34 cellular contexts compared by ENCODE assay signal in the genomic region with DNA sequence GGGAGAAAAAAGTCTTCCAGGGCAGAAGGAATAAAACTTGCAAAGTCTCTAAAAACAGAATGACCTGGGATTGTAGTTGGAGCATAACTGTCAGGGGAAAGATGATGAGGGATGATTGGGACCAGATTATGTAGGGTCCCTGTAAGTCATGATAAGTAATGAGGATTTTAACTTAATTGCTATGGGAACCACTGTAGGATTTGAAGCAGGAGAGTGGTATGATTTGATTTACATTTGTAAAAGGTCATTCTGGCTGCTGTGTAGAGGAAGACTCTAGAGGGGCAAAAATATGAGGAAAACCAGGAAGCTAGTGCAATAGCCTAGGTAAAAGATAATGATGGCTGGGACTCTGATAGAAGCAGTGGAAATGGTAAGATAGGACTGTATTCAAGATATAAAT.
DNase-seq lines count a peak whose midpoint lies in the region; ATAC-seq, FAIRE-seq and TF ChIP-seq lines count a peak whose summit lies in the region.
"Had no signal": no experiment of that assay in that cellular context is flagged by ENCODE, and none has a peak within 500 bp of the region (broad histone marks: within the 10 kb centered on the region; RNA-seq: fewer than 3 reads in every experiment).

No MANE protein-coding gene starts in this region.

- peak; percentile 11 for DNase-seq in NCI-H82 (lab: John Stamatoyannopoulos, UW)
- DNase-seq in NCI-H82 treated with DMSO at 0.1 percent for 48 hours (lab: John Stamatoyannopoulos, UW; ENCODE audit: unreplicated experiment): no peak
- no peak for DNase-seq in SK-N-SH
- no peak for DNase-seq in D721Med (ENCODE audit: insufficient read length, low spot score)
- peak; percentile 95 for DNase-seq in SK-N-DZ (ENCODE audit: low spot score)
- DNase-seq in MV-4-11 (lab: John Stamatoyannopoulos, UW): no peak
- DNase-seq in HT-29 (ENCODE audit: low spot score): no peak
- DNase-seq: 8988T; ACHN; AML-193; BE2C; C1 segment of cervical spinal cord; Caco-2; Calu3; CD4-positive, alpha-beta memory T cell; CD4-positive, alpha-beta T cell; CD4-positive, CD25-positive, alpha-beta regulatory T cell; CD8-positive, alpha-beta memory T cell; CD8-positive, alpha-beta T cell; COR-L47; DMS 273 treated with DMSO at 0.1 percent for 48 hours; DMS153; DMS53; DMS79; DMS79 treated with DMSO at 0.1 percent for 48 hours; DND-41; EL had no signal

- H3K4me2 ChIP-seq in SK-N-SH: no peak overlapping the region
- H3K4me2 ChIP-seq: A549; BLaER1; BLaER1 treated with 17β-estradiol and CSF1 and Interleukin-3, amounts not matched to agents 10 nM and 100 nM had no signal

- H3K36me3 ChIP-seq in SK-N-SH (replicated peaks in 1 of 2; ENCODE audit: control insufficient read depth in 1 of 2, insufficient read depth in 2 of 2, low read length in 1 of 2): no peaks in the 10 kb centered on the region
- H3K36me3 ChIP-seq: BE2C; BLaER1; BLaER1 treated with 17β-estradiol and CSF1 and Interleukin-3, amounts not matched to agents 10 nM and 100 nM had no signal

- peak; percentile 46 for FAIRE-seq in D721Med (lab: Jason Lieb, UNC)
- FAIRE-seq: A204.1, A549 had no signal

- no peak for TF ChIP-seq RAD21 in SK-N-SH (IDR thresholded peaks at IDR 0.05; ENCODE audit: low read length)

- no peak for TF ChIP-seq EP300 in SK-N-SH (IDR thresholded peaks at IDR 0.05; ENCODE audit: borderline replicate concordance in 1 of 2, low read depth in 1 of 2, low read length in 1 of 2)

- H3F3A ChIP-seq in SK-N-SH (replicated peaks; ENCODE audit: insufficient read depth): no peaks in the 10 kb centered on the region

- no peak for ATAC-seq in SK-N-SH treated with all-trans-retinoic acid at 6 μM for 48 hours
- ATAC-seq: A549; CD8-positive, alpha-beta T cell had no signal

- H3K4me1 ChIP-seq in SK-N-SH (ENCODE audit: control insufficient read depth in 1 of 2, insufficient read depth in 2 of 2, low read depth in 1 of 2, low read length in 1 of 2): peaks cover 0 to 6% of the 10 kb centered on the region in 2 experiments; a peak in 2 of 4 replicates
- H3K4me1 ChIP-seq: A549; BLaER1; BLaER1 treated with 17β-estradiol and CSF1 and Interleukin-3, amounts not matched to agents 10 nM and 100 nM had no signal

- CTCF ChIA-PET in SK-N-SH (lab: Yijun Ruan, JAX): interaction anchor here (1.0 to 1.3 kb wide), 3 partner anchors 13 to 83 kb away, joined by 3 to 4 read pairs (median 3); no protein-coding TSS in a partner anchor

- no peaks in the 10 kb centered on the region for H3K27me3 ChIP-seq in SK-N-SH (ENCODE audit: insufficient read depth)
- H3K27me3 ChIP-seq: BE2C; BLaER1; BLaER1 treated with 17β-estradiol and CSF1 and Interleukin-3, amounts not matched to agents 10 nM and 100 nM had no signal

- peak overlapping the region in 1 of 2 experiments; percentile 69; a peak in 2 of 4 replicates for H3K27ac ChIP-seq in SK-N-SH (ENCODE audit: low read depth in 2 of 2, low read length in 1 of 2)
- H3K27ac ChIP-seq: 22Rv1; A549; BLaER1; BLaER1 treated with 17β-estradiol and CSF1 and Interleukin-3, amounts not matched to agents 10 nM and 100 nM; C4-2B had no signal

- TF ChIP-seq CTCF in SK-N-SH (IDR thresholded peaks at IDR 0.05) (no peak), D721Med (IDR thresholded peaks at IDR 0.05; ENCODE audit: insufficient read depth, missing control alignments) (no peak)

- no peak overlapping the region for H3K4me3 ChIP-seq in SK-N-SH (ENCODE audit: low read depth in 2 of 2, low read length in 1 of 2)
- H3K4me3 ChIP-seq: A549; BLaER1; BLaER1 treated with 17β-estradiol and CSF1 and Interleukin-3, amounts not matched to agents 10 nM and 100 nM had no signal

- POLR2A ChIA-PET in SK-N-SH (lab: Yijun Ruan, JAX): no interaction called here

- no peak overlapping the region for H3K9ac ChIP-seq in SK-N-SH
- H3K9ac ChIP-seq: BLaER1; BLaER1 treated with 17β-estradiol and CSF1 and Interleukin-3, amounts not matched to agents 10 nM and 100 nM had no signal

- no peaks in the 10 kb centered on the region for H3K9me3 ChIP-seq in SK-N-SH
- H3K9me3 ChIP-seq: A549; BE2C; BLaER1; BLaER1 treated with 17β-estradiol and CSF1 and Interleukin-3, amounts not matched to agents 10 nM and 100 nM; Caco-2 had no signal

- no peaks in the 10 kb centered on the region for H4K20me1 ChIP-seq in SK-N-SH (ENCODE audit: insufficient read depth)
- H4K20me1 ChIP-seq: BLaER1; BLaER1 treated with 17β-estradiol and CSF1 and Interleukin-3, amounts not matched to agents 10 nM and 100 nM had no signal

- H3K9me2 ChIP-seq in SK-N-SH: no peaks in the 10 kb centered on the region

- H2AFZ ChIP-seq in SK-N-SH (ENCODE audit: low read depth): no peak overlapping the region

- H3K79me2 ChIP-seq in SK-N-SH (ENCODE audit: insufficient read depth): no peaks in the 10 kb centered on the region

TF ChIP-seq in SK-N-SH treated with all-trans-retinoic acid at 6 μM for 48 hours, 23 proteins besides CTCF, POLR2A, EP300 and RAD21:
- TF ChIP-seq ISL1 (CRISPR knock-in tag; IDR thresholded peaks at IDR 0.05) (peak; percentile 88), PPARA (CRISPR knock-in tag; IDR thresholded peaks at IDR 0.05; ENCODE audit: borderline replicate concordance) (no peak)
- TF ChIP-seq, protein P1, sequence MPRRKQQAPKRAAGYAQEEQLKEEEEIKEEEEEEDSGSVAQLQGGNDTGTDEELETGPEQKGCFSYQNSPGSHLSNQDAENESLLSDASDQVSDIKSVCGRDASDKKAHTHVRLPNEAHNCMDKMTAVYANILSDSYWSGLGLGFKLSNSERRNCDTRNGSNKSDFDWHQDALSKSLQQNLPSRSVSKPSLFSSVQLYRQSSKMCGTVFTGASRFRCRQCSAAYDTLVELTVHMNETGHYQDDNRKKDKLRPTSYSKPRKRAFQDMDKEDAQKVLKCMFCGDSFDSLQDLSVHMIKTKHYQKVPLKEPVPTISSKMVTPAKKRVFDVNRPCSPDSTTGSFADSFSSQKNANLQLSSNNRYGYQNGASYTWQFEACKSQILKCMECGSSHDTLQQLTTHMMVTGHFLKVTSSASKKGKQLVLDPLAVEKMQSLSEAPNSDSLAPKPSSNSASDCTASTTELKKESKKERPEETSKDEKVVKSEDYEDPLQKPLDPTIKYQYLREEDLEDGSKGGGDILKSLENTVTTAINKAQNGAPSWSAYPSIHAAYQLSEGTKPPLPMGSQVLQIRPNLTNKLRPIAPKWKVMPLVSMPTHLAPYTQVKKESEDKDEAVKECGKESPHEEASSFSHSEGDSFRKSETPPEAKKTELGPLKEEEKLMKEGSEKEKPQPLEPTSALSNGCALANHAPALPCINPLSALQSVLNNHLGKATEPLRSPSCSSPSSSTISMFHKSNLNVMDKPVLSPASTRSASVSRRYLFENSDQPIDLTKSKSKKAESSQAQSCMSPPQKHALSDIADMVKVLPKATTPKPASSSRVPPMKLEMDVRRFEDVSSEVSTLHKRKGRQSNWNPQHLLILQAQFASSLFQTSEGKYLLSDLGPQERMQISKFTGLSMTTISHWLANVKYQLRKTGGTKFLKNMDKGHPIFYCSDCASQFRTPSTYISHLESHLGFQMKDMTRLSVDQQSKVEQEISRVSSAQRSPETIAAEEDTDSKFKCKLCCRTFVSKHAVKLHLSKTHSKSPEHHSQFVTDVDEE (CRISPR knock-in tag; IDR thresholded peaks at IDR 0.05): peak; percentile 18; the same call in 1 of the 2 replicates
TF ChIP-seq in SK-N-SH treated with all-trans-retinoic acid at 6 μM for 48 hours: peak in this region for 2.

TF ChIP-seq in SK-N-SH, 30 proteins besides CTCF, POLR2A, EP300 and RAD21 (continues in another document):
- no peak for TF ChIP-seq RCOR1 (IDR thresholded peaks at IDR 0.05; ENCODE audit: low read length)
- TF ChIP-seq, protein P2, sequence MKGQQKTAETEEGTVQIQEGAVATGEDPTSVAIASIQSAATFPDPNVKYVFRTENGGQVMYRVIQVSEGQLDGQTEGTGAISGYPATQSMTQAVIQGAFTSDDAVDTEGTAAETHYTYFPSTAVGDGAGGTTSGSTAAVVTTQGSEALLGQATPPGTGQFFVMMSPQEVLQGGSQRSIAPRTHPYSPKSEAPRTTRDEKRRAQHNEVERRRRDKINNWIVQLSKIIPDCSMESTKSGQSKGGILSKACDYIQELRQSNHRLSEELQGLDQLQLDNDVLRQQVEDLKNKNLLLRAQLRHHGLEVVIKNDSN (IDR thresholded peaks at IDR 0.05; ENCODE audit: borderline replicate concordance, low read depth): no peak
- no peak for TF ChIP-seq FOXJ3 (CRISPR knock-in tag; IDR thresholded peaks at IDR 0.05)
- TF ChIP-seq CHD2 (IDR thresholded peaks at IDR 0.05; ENCODE audit: low read length, partially characterized antibody): no peak
- TF ChIP-seq TCF12 (IDR thresholded peaks at IDR 0.05): no peak
- TF ChIP-seq USF2 (IDR thresholded peaks at IDR 0.05; ENCODE audit: borderline replicate concordance, low read depth, low read length): no peak
- no peak for TF ChIP-seq GABPA (IDR thresholded peaks at IDR 0.05; ENCODE audit: low read depth)
- no peak for TF ChIP-seq PBX3 (IDR thresholded peaks at IDR 0.05)
- no peak for TF ChIP-seq GATA2 (CRISPR knock-in tag; IDR thresholded peaks at IDR 0.05)
- TF ChIP-seq NFIC (IDR thresholded peaks at IDR 0.05; ENCODE audit: borderline replicate concordance): no peak
- no peak for TF ChIP-seq MAX (IDR thresholded peaks at IDR 0.05; ENCODE audit: low read depth)
- TF ChIP-seq NRF1 (IDR thresholded peaks at IDR 0.05; ENCODE audit: low read depth, low read length): no peak
- TF ChIP-seq ELF1 (IDR thresholded peaks at IDR 0.05): no peak
- no peak for TF ChIP-seq TEAD4 (IDR thresholded peaks at IDR 0.05; ENCODE audit: borderline replicate concordance, insufficient read depth)
- TF ChIP-seq EZH2phosphoT487 (IDR thresholded peaks at IDR 0.05; ENCODE audit: borderline replicate concordance, low read depth): no peak

Comparison
In these comparisons a context has a peak if more than half of its experiments do, and no peak if none do; other contexts are left out.
1. DNase-seq: peak in NCI-H82 (single experiment) and SK-N-DZ (single experiment); none in NCI-H82 treated with DMSO at 0.1 percent for 48 hours (single experiment), SK-N-SH (single experiment), D721Med (single experiment), MV-4-11 (single experiment) and HT-29 (single experiment).